In the genomic region with DNA sequence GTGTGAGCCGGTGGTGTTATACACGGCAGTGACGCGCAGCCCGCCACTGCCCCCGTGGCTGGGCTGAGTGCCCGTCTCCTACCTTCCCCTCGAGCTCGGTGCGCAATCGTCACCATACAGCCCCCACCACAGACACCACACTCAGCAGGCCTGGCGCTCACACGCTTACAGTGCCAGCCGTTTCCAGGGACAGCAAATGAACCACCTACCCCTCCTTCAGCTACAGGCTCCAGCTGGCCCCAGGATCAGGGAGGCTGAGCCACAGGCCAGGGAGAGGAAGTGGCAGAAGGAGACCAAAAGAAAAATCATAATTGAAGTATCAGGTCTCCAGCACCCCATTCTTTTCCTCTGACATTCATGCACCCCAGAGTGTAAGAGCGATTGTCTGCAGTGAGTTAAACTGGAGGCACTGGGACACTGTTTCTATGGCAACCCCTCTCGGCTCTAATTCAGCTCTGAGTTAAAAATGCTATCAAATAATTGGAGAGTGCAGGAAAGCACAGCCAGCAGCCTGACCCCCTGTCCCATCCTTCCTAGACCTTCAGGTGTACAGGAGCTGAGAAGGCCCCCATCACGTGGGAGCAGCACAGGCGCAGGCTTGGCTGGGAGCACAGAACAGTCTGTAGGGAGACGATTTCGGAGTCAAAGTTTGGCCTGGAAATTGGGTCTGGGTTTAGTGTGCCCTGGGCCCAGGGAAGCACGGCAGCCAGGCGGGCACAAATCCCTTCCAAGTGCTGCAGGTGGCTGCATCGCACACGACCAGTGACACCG, we compare ENCODE assay signal across 1 cellular context.
TF ChIP-seq lines count a peak whose summit lies in the region.

No MANE protein-coding gene starts in this region.

TF ChIP-seq in K562, 482 proteins besides CTCF, POLR2A, EP300 and RAD21:
- TF ChIP-seq CBX8 (IDR thresholded peaks at IDR 0.05; ENCODE audit: borderline replicate concordance, extremely low read depth, low read depth, low read length, poor library complexity, severe bottlenecking), result no peak
- TF ChIP-seq RFX1 (IDR thresholded peaks at IDR 0.05), result peak; percentile 53
- TF ChIP-seq, protein P1, sequence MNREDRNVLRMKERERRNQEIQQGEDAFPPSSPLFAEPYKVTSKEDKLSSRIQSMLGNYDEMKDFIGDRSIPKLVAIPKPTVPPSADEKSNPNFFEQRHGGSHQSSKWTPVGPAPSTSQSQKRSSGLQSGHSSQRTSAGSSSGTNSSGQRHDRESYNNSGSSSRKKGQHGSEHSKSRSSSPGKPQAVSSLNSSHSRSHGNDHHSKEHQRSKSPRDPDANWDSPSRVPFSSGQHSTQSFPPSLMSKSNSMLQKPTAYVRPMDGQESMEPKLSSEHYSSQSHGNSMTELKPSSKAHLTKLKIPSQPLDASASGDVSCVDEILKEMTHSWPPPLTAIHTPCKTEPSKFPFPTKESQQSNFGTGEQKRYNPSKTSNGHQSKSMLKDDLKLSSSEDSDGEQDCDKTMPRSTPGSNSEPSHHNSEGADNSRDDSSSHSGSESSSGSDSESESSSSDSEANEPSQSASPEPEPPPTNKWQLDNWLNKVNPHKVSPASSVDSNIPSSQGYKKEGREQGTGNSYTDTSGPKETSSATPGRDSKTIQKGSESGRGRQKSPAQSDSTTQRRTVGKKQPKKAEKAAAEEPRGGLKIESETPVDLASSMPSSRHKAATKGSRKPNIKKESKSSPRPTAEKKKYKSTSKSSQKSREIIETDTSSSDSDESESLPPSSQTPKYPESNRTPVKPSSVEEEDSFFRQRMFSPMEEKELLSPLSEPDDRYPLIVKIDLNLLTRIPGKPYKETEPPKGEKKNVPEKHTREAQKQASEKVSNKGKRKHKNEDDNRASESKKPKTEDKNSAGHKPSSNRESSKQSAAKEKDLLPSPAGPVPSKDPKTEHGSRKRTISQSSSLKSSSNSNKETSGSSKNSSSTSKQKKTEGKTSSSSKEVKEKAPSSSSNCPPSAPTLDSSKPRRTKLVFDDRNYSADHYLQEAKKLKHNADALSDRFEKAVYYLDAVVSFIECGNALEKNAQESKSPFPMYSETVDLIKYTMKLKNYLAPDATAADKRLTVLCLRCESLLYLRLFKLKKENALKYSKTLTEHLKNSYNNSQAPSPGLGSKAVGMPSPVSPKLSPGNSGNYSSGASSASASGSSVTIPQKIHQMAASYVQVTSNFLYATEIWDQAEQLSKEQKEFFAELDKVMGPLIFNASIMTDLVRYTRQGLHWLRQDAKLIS (CRISPR knock-in tag; IDR thresholded peaks at IDR 0.05), result no peak
- TF ChIP-seq CBX3 (IDR thresholded peaks at IDR 0.05; ENCODE audit: borderline replicate concordance in 1 of 2, low read length in 2 of 2), result no peak
- TF ChIP-seq, protein P2, sequence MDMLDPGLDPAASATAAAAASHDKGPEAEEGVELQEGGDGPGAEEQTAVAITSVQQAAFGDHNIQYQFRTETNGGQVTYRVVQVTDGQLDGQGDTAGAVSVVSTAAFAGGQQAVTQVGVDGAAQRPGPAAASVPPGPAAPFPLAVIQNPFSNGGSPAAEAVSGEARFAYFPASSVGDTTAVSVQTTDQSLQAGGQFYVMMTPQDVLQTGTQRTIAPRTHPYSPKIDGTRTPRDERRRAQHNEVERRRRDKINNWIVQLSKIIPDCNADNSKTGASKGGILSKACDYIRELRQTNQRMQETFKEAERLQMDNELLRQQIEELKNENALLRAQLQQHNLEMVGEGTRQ (CRISPR knock-in tag; IDR thresholded peaks at IDR 0.05), result 0 out of 2 replicates have a peak, but pooled peaks have one; percentile 8
